ENCODE assay signal across 12 cellular contexts in the genomic region with DNA sequence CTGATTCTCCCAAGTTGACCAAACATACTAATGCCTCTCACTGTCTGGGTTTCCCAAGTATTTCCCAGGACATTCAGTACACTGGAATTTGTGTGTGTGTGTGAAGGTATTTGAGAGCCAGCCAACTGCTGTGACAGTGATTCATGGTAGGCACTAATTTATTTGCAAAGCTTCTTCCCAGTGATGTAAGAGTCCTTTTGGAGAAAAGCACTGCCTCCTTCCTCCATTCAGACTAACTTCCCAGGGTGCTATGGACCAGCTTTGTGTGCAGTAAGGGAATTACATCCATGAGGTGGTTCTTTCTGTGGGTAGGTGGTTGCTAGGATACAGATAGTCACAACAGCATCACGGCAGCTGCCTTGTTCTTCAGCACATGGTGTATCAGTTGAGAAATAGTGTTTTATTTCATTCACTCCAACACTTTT. TPM values are rescaled to one million over a fixed set of nuclear protein-coding genes. Genes with fewer than 3 reads are reported as not detected.
DNase-seq lines count a peak whose midpoint lies in the region; ATAC-seq and TF ChIP-seq lines count a peak whose summit lies in the region.
"Had no signal": no experiment of that assay in that cellular context is flagged by ENCODE, and none has a peak within 500 bp of the region (broad histone marks: within the 10 kb centered on the region; RNA-seq: fewer than 3 reads in every experiment).

No MANE protein-coding gene starts in this region.

- TF ChIP-seq CTCF in AG10803 (conservative IDR thresholded peaks at IDR 0.05; ENCODE audit: low read length): no peak

- DNase-seq in AG10803 (ENCODE audit: low read depth): peak; percentile 96
- DNase-seq in LHCN-M2 (ENCODE audit: low read depth): peak; percentile 97
- peak; percentile 33 for DNase-seq in dedifferentiated amniotic fluid mesenchymal stem cell (ENCODE audit: extremely low spot score)
- DNase-seq in myocyte (ENCODE audit: low read depth): peak; percentile 89
- no peak for DNase-seq in NCI-H1930 (lab: John Stamatoyannopoulos, UW)
- no peak for DNase-seq in sciatic nerve (ENCODE audit: low spot score)
- DNase-seq: activated T-cell treated with anti-CD3 and anti-CD28 coated beads, Interleukin-2, amount 50 U/mL, for 48 hours; erythroblast; NCI-H1105 treated with DMSO at 0.1 percent for 48 hours; ovary had no signal

- ATAC-seq in sciatic nerve: no peak
- no peak for ATAC-seq in GM18505 (IDR thresholded peaks at IDR 0.05; ENCODE audit: unreplicated experiment)
- ATAC-seq in GM21367 (IDR thresholded peaks at IDR 0.05; ENCODE audit: unreplicated experiment): no peak

- intact Hi-C loops in sciatic nerve (cut with DNase I): no loop called here

- no peak overlapping the region for H3K4me3 ChIP-seq in AG10803 (ENCODE audit: low read length)
- H3K4me3 ChIP-seq: ovary had no signal

- no peak for TF ChIP-seq POLR2A in GM18505 (IDR thresholded peaks at IDR 0.05; ENCODE audit: borderline replicate concordance, extremely low read depth, insufficient read depth, insufficient read length)

RNA-seq across cellular contexts. Expression of gene EGF, which starts 8.7 kb away (rescaled TPM):
- 0.86 and 2.6 TPM in 2 replicates for total RNA-seq in LHCN-M2 (2014; rRNA removed)
- 0.97 TPM for polyA plus RNA-seq in LHCN-M2 (2012)
- 12.3 and 16.2 TPM in 2 replicates for total RNA-seq in myocyte
- polyA plus RNA-seq in myocyte (2012): 6.0 TPM
- 0.85 TPM for total RNA-seq in sciatic nerve

Comparison
In these comparisons a context has a peak if more than half of its experiments do, and no peak if none do; other contexts are left out.
1. DNase-seq: peak in AG10803 (single experiment), LHCN-M2 (single experiment), dedifferentiated amniotic fluid mesenchymal stem cell (single experiment) and myocyte (single experiment); none in NCI-H1930 (0 of 2) and sciatic nerve (single experiment).